ENCODE assay signal across 19 cellular contexts in the genomic region with DNA sequence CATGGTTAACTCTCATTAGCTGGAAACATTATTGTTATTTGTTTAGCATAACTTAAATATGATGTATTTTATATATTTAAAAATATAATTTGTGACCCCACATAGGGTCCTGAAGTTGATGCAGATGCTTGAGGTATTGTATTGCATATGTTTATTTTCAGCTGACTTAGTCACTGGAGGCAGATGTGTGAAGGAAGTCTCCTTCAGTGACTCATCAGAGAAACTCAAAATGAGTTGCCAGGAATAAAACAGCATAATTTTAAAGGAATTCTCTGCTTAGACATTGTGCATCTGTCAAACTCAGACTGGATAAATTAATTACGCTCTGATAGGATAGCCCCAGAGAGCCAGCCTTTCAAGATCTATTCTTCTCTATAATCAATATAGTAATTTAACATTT. TPM values are rescaled to one million over a fixed set of nuclear protein-coding genes. Genes with fewer than 3 reads are reported as not detected.
DNase-seq lines count a peak whose midpoint lies in the region; ATAC-seq, FAIRE-seq and TF ChIP-seq lines count a peak whose summit lies in the region.
"Had no signal": no experiment of that assay in that cellular context is flagged by ENCODE, and none has a peak within 500 bp of the region (broad histone marks: within the 10 kb centered on the region; RNA-seq: fewer than 3 reads in every experiment).

No MANE protein-coding gene starts in this region.

- no peak for TF ChIP-seq POLR2A in thyroid gland (IDR thresholded peaks at IDR 0.05)

- no peaks in the 10 kb centered on the region for H3K79me2 ChIP-seq in osteoblast (ENCODE audit: insufficient read depth, low read length)

- no peak overlapping the region for H3K4me2 ChIP-seq in osteoblast (ENCODE audit: insufficient read depth, low read length)

- H3K4me1 ChIP-seq in osteoblast (ENCODE audit: insufficient read depth, low read length) (peaks cover 8% of the 10 kb centered on the region), thyroid gland (no peaks in the 10 kb centered on the region)
- H3K4me1 ChIP-seq: adrenal gland, psoas muscle had no signal

- intact Hi-C loops in thyroid gland (cut with DNase I) (no loop called here), cardiac septum (cut with DNase I) (no loop called here)

- 80 to 86% methylated on average over 1 of the region's 1 CpG for WGBS in thyroid gland, 2 donors

- no peak overlapping the region for H3K27ac ChIP-seq in osteoblast (ENCODE audit: low read depth, low read length)
- no peak overlapping the region for H3K27ac ChIP-seq in thyroid gland
- H3K27ac ChIP-seq: adrenal gland, psoas muscle had no signal

- H3K9me3 ChIP-seq in osteoblast (ENCODE audit: low read depth, low read length) = no peaks in the 10 kb centered on the region
- H3K9me3 ChIP-seq in thyroid gland = no peaks in the 10 kb centered on the region
- H3K9me3 ChIP-seq: adrenal gland, psoas muscle had no signal

- H3K27me3 ChIP-seq in osteoblast (ENCODE audit: insufficient read depth, low read length) (no peaks in the 10 kb centered on the region), thyroid gland (no peaks in the 10 kb centered on the region)

- DNase-seq in EH (ENCODE audit: low read depth) (peak; percentile 87), RCC 7860 (ENCODE audit: low spot score) (peak; percentile 46), epithelial cell of esophagus (ENCODE audit: low read depth) (peak; percentile 69), osteoblast (ENCODE audit: insufficient read length, low spot score, missing footprints) (peak; percentile 82), thyroid gland (no peak), cardiac septum (ENCODE audit: low spot score) (no peak)
- DNase-seq: activated CD4-positive, alpha-beta T cell treated with anti-CD3 and anti-CD28 coated beads, Interleukin-2, amount 50 U/mL, for 1 hour; activated T-cell treated with anti-CD3 and anti-CD28 coated beads, Interleukin-2, amount 50 U/mL, for 72 hours; adrenal gland; CD4-positive, alpha-beta memory T cell; glutamatergic neuron; left cardiac atrium; NCI-H187; NCI-H69; psoas muscle; T-helper 9 cell had no signal

- TF ChIP-seq CTCF in epithelial cell of esophagus (IDR thresholded peaks at IDR 0.05; ENCODE audit: insufficient read depth, low read depth, low read length, missing control alignments) (no peak), osteoblast (IDR thresholded peaks at IDR 0.05; ENCODE audit: extremely low read depth, low read depth, low read length) (no peak), thyroid gland (IDR thresholded peaks at IDR 0.05) (no peak)

- no peaks in the 10 kb centered on the region for H4K20me1 ChIP-seq in osteoblast (ENCODE audit: insufficient read depth, low read length)

- H2AFZ ChIP-seq in osteoblast (ENCODE audit: low read length) = no peak overlapping the region

- ATAC-seq in GM21423 (IDR thresholded peaks at IDR 0.05; ENCODE audit: unreplicated experiment) = no peak
- ATAC-seq in HG03196 (IDR thresholded peaks at IDR 0.05; ENCODE audit: unreplicated experiment) = no peak
- ATAC-seq: activated T-cell treated with anti-CD3 and anti-CD28 coated beads, Interleukin-2, amount 50 U/mL, for 72 hours; left cardiac atrium; psoas muscle had no signal

- FAIRE-seq in RCC 7860 (lab: Jason Lieb, UNC) = peak; percentile 65

- H3K4me3 ChIP-seq in epithelial cell of esophagus (ENCODE audit: low read length) (no peak overlapping the region), osteoblast (ENCODE audit: insufficient read depth, low read length) (no peak overlapping the region), thyroid gland (replicated peaks in 1 of 3) (no peak overlapping the region)
- H3K4me3 ChIP-seq: adrenal gland, psoas muscle had no signal

- no peaks in the 10 kb centered on the region for H3K36me3 ChIP-seq in osteoblast (ENCODE audit: insufficient read depth, low read length)
- H3K36me3 ChIP-seq in thyroid gland = no peaks in the 10 kb centered on the region
- H3K36me3 ChIP-seq: adrenal gland had no signal

RNA-seq across cellular contexts. Expression of gene OR4F6, which starts 7.9 kb away (rescaled TPM):
- not detected in 2 replicates for total RNA-seq in osteoblast
- total RNA-seq in thyroid gland = not detected
- not detected for total RNA-seq in cardiac septum
- total RNA-seq: activated T-cell treated with anti-CD3 and anti-CD28 coated beads, Interleukin-2, amount 50 U/mL, for 72 hours; adrenal gland; CD4-positive, alpha-beta memory T cell; dermis microvascular lymphatic vessel endothelial cell; left cardiac atrium; psoas muscle had no signal

RNA-seq across cellular contexts. Expression of gene OR4F15, which starts 16.5 kb away (rescaled TPM):
- total RNA-seq in osteoblast (under 0.01 TPM in 1 of 2 replicates, not detected in the other), thyroid gland (not detected), cardiac septum (not detected)
- total RNA-seq: activated T-cell treated with anti-CD3 and anti-CD28 coated beads, Interleukin-2, amount 50 U/mL, for 72 hours; adrenal gland; CD4-positive, alpha-beta memory T cell; dermis microvascular lymphatic vessel endothelial cell; left cardiac atrium; psoas muscle had no signal

Comparison
In these comparisons a context has a peak if more than half of its experiments do, and no peak if none do; other contexts are left out.
1. DNase-seq: peak in EH (single experiment), RCC 7860 (single experiment), epithelial cell of esophagus (single experiment) and osteoblast (single experiment); none in thyroid gland (0 of 2) and cardiac septum (single experiment).